In genomic region chr6:133202610-133203343, GRCh38 we compare ENCODE assay signal across 26 cellular contexts. TPM values are rescaled to one million over a fixed set of nuclear protein-coding genes. Genes with fewer than 3 reads are reported as not detected.
DNase-seq lines count a peak whose midpoint lies in the region; ATAC-seq and TF ChIP-seq lines count a peak whose summit lies in the region.
"Had no signal": no experiment of that assay in that cellular context is flagged by ENCODE, and none has a peak within 500 bp of the region (broad histone marks: within the 10 kb centered on the region; RNA-seq: fewer than 3 reads in every experiment).

No MANE protein-coding gene starts in this region.

- H3K4me1 ChIP-seq in neural progenitor cell = no peaks in the 10 kb centered on the region
- H3K4me1 ChIP-seq: testis had no signal

- no peak overlapping the region for H3K4me2 ChIP-seq in neural progenitor cell

- no peaks in the 10 kb centered on the region for H3F3A ChIP-seq in neural progenitor cell (ENCODE audit: low read depth)

- H3K27ac ChIP-seq in neural progenitor cell = no peak overlapping the region
- H3K27ac ChIP-seq: testis had no signal

- no peak overlapping the region for H3K4me3 ChIP-seq in neural progenitor cell
- H3K4me3 ChIP-seq: testis had no signal

- no peaks in the 10 kb centered on the region for H3K9me3 ChIP-seq in neural progenitor cell (ENCODE audit: low read depth)
- H3K9me3 ChIP-seq: testis had no signal

- H3K9me3 Mint-ChIP-seq in neural progenitor cell = no peaks in the 10 kb centered on the region
- H3K9me3 Mint-ChIP-seq: activated T-cell treated with anti-CD3 and anti-CD28 coated beads, Interleukin-2, amount 50 U/mL, for 4 hours; CD4-positive, alpha-beta memory T cell; nephron; stimulated activated memory B cell treated with anti-CD40 and anti-IgM and Interleukin-4, amounts not matched to agents 10 μg/mL and 1 μg/mL and 100 μg/mL, for 72 hours had no signal

- ATAC-seq in GM21717 (IDR thresholded peaks at IDR 0.05; ENCODE audit: unreplicated experiment) = peak; percentile 74
- ATAC-seq: activated CD4-positive, alpha-beta T cell treated with anti-CD3 and anti-CD28 coated beads for 36 hours; activated T-cell treated with anti-CD3 and anti-CD28 coated beads, Interleukin-2, amount 50 U/mL, for 4 hours; left ventricle myocardium superior had no signal

- no peaks in the 10 kb centered on the region for H3K4me1 Mint-ChIP-seq in neural progenitor cell
- H3K4me1 Mint-ChIP-seq: activated CD4-positive, alpha-beta T cell treated with anti-CD3 and anti-CD28 coated beads for 36 hours; CD4-positive, alpha-beta memory T cell; stimulated activated memory B cell treated with anti-CD40 and anti-IgM and Interleukin-4, amounts not matched to agents 10 μg/mL and 1 μg/mL and 100 μg/mL, for 72 hours had no signal

- no peak overlapping the region for H3K27ac Mint-ChIP-seq in neural progenitor cell
- H3K27ac Mint-ChIP-seq: activated CD4-positive, alpha-beta T cell treated with anti-CD3 and anti-CD28 coated beads for 36 hours; CD4-positive, alpha-beta memory T cell; nephron; stimulated activated memory B cell treated with anti-CD40 and anti-IgM and Interleukin-4, amounts not matched to agents 10 μg/mL and 1 μg/mL and 100 μg/mL, for 72 hours had no signal

- H3K9ac ChIP-seq in neural progenitor cell = no peak overlapping the region

- no peaks in the 10 kb centered on the region for H3K79me2 ChIP-seq in neural progenitor cell (ENCODE audit: low read depth)

- DNase-seq in LHCN-M2 (ENCODE audit: low read depth) = peak; percentile 44
- DNase-seq in astrocyte of the hippocampus (ENCODE audit: low read depth, low spot score) = peak; percentile 29
- no peak for DNase-seq in neural progenitor cell (ENCODE audit: low spot score)
- no peak for DNase-seq in MV-4-11 (lab: John Stamatoyannopoulos, UW)
- DNase-seq in NCI-H146 (lab: John Stamatoyannopoulos, UW) = no peak
- DNase-seq in stimulated activated CD4-positive, alpha-beta T cell treated with anti-CD3 and anti-CD28 coated beads, Interleukin-2, amount 100 ng/mL, for 48 hours = no peak
- DNase-seq in SW 1271 (lab: John Stamatoyannopoulos, UW) = no peak
- DNase-seq: activated CD4-positive, alpha-beta T cell treated with anti-CD3 and anti-CD28 coated beads for 36 hours; activated naive CD4-positive, alpha-beta T cell; activated T-cell treated with anti-CD3 and anti-CD28 coated beads, Interleukin-2, amount 50 U/mL, for 4 hours; amniotic stem cell; CD4-positive, alpha-beta memory T cell; central memory CD4-positive, alpha-beta T cell; foreskin melanocyte; hippocampal formation; left ventricle myocardium superior; NCI-H1694 treated with DMSO at 0.1 percent for 48 hours; NCI-H82; Right ventricle myocardium superior; testis had no signal

- peak overlapping the region; percentile 18 for H2AFZ ChIP-seq in neural progenitor cell (replicated peaks)

- H3K36me3 ChIP-seq in neural progenitor cell = no peaks in the 10 kb centered on the region

- H3K4me3 Mint-ChIP-seq in neural progenitor cell = no peak overlapping the region
- H3K4me3 Mint-ChIP-seq: activated CD4-positive, alpha-beta T cell treated with anti-CD3 and anti-CD28 coated beads for 36 hours; activated T-cell treated with anti-CD3 and anti-CD28 coated beads, Interleukin-2, amount 50 U/mL, for 4 hours; CD4-positive, alpha-beta memory T cell; nephron; stimulated activated memory B cell treated with anti-CD40 and anti-IgM and Interleukin-4, amounts not matched to agents 10 μg/mL and 1 μg/mL and 100 μg/mL, for 72 hours had no signal

- no peaks in the 10 kb centered on the region for H4K20me1 ChIP-seq in neural progenitor cell (ENCODE audit: low read depth)

- no peak for TF ChIP-seq CTCF in neural progenitor cell (IDR thresholded peaks at IDR 0.05)

- no peaks in the 10 kb centered on the region for H3K36me3 Mint-ChIP-seq in neural progenitor cell
- H3K36me3 Mint-ChIP-seq: CD4-positive, alpha-beta memory T cell; stimulated activated memory B cell treated with anti-CD40 and anti-IgM and Interleukin-4, amounts not matched to agents 10 μg/mL and 1 μg/mL and 100 μg/mL, for 72 hours had no signal

- no peaks in the 10 kb centered on the region for H3K27me3 ChIP-seq in neural progenitor cell
- H3K27me3 ChIP-seq: testis had no signal

- no peaks in the 10 kb centered on the region for H3K27me3 Mint-ChIP-seq in neural progenitor cell (ENCODE audit: insufficient read depth, low read depth)
- H3K27me3 Mint-ChIP-seq: activated CD4-positive, alpha-beta T cell treated with anti-CD3 and anti-CD28 coated beads for 36 hours; CD4-positive, alpha-beta memory T cell; stimulated activated memory B cell treated with anti-CD40 and anti-IgM and Interleukin-4, amounts not matched to agents 10 μg/mL and 1 μg/mL and 100 μg/mL, for 72 hours had no signal

RNA-seq across cellular contexts. Expression of gene EYA4, which starts 38.4 kb away (rescaled TPM):
- total RNA-seq in LHCN-M2 (2014; rRNA removed) (12.1 and 13.0 TPM in 2 replicates), neural progenitor cell (ENCODE audit: low replicate concordance) (2.3 and 2.4 TPM in 2 replicates)
- 2.1 TPM for polyA plus RNA-seq in LHCN-M2 (2012)
- total RNA-seq: activated CD4-positive, alpha-beta T cell treated with anti-CD3 and anti-CD28 coated beads for 36 hours; activated CD8-positive, alpha-beta memory T cell treated with anti-CD3 and anti-CD28 coated beads for 36 hours; activated T-cell treated with anti-CD3 and anti-CD28 coated beads, Interleukin-2, amount 50 U/mL, for 4 hours; CD4-positive, alpha-beta memory T cell; mononuclear cell; OCI-LY7 had no signal
- polyA plus RNA-seq: CD4-positive, alpha-beta memory T cell had no signal

Comparison
In these comparisons a context has a peak if more than half of its experiments do, and no peak if none do; other contexts are left out.
1. DNase-seq: peak in LHCN-M2 (single experiment) and astrocyte of the hippocampus (single experiment); none in neural progenitor cell (single experiment), MV-4-11 (single experiment), NCI-H146 (single experiment), stimulated activated CD4-positive, alpha-beta T cell treated with anti-CD3 and anti-CD28 coated beads, Interleukin-2, amount 100 ng/mL, for 48 hours (0 of 2) and SW 1271 (0 of 2).